In genomic region chr6:99346595-99346994, GRCh38 we compare ENCODE assay signal across 1 cellular context.
A peak's percentile ranks its signal among the peaks of the same experiment; 100 is the strongest.
TF ChIP-seq lines count a peak whose summit lies in the region.

No MANE protein-coding gene starts in this region.

TF ChIP-seq in HepG2, 621 proteins besides CTCF, POLR2A, EP300 and RAD21:
- no peak for TF ChIP-seq SAFB2 (CRISPR knock-in tag; IDR thresholded peaks at IDR 0.05; ENCODE audit: borderline replicate concordance, low read depth)
- no peak for TF ChIP-seq SMAD3 (CRISPR knock-in tag; IDR thresholded peaks at IDR 0.05)
- peak; percentile 47 for TF ChIP-seq ZNF768 (CRISPR knock-in tag; IDR thresholded peaks at IDR 0.05)
- TF ChIP-seq FOXO1 (CRISPR knock-in tag; IDR thresholded peaks at IDR 0.05) = no peak
- TF ChIP-seq PBX3 (CRISPR knock-in tag; IDR thresholded peaks at IDR 0.05; ENCODE audit: borderline replicate concordance) = no peak
- TF ChIP-seq, protein P1, sequence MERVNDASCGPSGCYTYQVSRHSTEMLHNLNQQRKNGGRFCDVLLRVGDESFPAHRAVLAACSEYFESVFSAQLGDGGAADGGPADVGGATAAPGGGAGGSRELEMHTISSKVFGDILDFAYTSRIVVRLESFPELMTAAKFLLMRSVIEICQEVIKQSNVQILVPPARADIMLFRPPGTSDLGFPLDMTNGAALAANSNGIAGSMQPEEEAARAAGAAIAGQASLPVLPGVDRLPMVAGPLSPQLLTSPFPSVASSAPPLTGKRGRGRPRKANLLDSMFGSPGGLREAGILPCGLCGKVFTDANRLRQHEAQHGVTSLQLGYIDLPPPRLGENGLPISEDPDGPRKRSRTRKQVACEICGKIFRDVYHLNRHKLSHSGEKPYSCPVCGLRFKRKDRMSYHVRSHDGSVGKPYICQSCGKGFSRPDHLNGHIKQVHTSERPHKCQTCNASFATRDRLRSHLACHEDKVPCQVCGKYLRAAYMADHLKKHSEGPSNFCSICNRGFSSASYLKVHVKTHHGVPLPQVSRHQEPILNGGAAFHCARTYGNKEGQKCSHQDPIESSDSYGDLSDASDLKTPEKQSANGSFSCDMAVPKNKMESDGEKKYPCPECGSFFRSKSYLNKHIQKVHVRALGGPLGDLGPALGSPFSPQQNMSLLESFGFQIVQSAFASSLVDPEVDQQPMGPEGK (CRISPR knock-in tag; IDR thresholded peaks at IDR 0.05) = no peak
- no peak for TF ChIP-seq SRF (IDR thresholded peaks at IDR 0.05; ENCODE audit: low read depth, low read length)
- no peak for TF ChIP-seq ATF3 (CRISPR knock-in tag; IDR thresholded peaks at IDR 0.05)
